ENCODE assay signal across 16 cellular contexts in genomic region chr3:89300976-89301375, GRCh38.
"Had no signal": no experiment of that assay in that cellular context is flagged by ENCODE, and none has a peak within 500 bp of the region (broad histone marks: within the 10 kb centered on the region; RNA-seq: fewer than 3 reads in every experiment).

No MANE protein-coding gene starts in this region.

- H3K36me3 ChIP-seq: gastroesophageal sphincter, left ventricle myocardium inferior, right atrium auricular region had no signal

- H3K27me3 ChIP-seq: gastroesophageal sphincter, right atrium auricular region, testis had no signal

- H3K27ac ChIP-seq: gastroesophageal sphincter, left ventricle myocardium inferior, right atrium auricular region, testis had no signal

- ATAC-seq: activated T-cell treated with anti-CD3 and anti-CD28 coated beads, Interleukin-2, amount 50 U/mL, for 72 hours; gastroesophageal sphincter; natural killer cell; stimulated activated naive CD8-positive, alpha-beta T cell treated with anti-CD3 and anti-CD28 coated beads, Interleukin-15, Interleukin-2, amounts not matched to agents 100 U/mL and 50 U/mL, for 24 hours had no signal

- H3K4me1 ChIP-seq: gastroesophageal sphincter, left ventricle myocardium inferior, right atrium auricular region, testis had no signal

- H3K9me3 ChIP-seq: gastroesophageal sphincter, left ventricle myocardium inferior, right atrium auricular region, testis had no signal

- DNase-seq: activated CD4-positive, alpha-beta memory T cell treated with anti-CD3 and anti-CD28 coated beads for 36 hours; activated gamma-delta T cell treated with Interleukin-2 at 50 U/mL for 16 hours; activated naive CD8-positive, alpha-beta T cell treated with anti-CD3 and anti-CD28 coated beads for 36 hours; activated T-cell treated with anti-CD3 and anti-CD28 coated beads, Interleukin-2, amount 50 U/mL, for 72 hours; anterior cingulate cortex; cortex of kidney; effector CD8-positive, alpha-beta T cell; left ventricle myocardium inferior; natural killer cell; stimulated activated CD4-positive, alpha-beta T cell treated with anti-CD3 and anti-CD28 coated beads, Interleukin-4, amount 100 ng/mL, for 1 hour; stimulated activated CD8-positive, alpha-beta memory T cell treated with anti-CD3 and anti-CD28 coated beads, Interleukin-4, amount 100 ng/mL, for 48 hours; stimulated activated naive CD8-positive, alpha-beta T cell treated with anti-CD3 and anti-CD28 coated beads, Interleukin-15, Interleukin-2, amounts not matched to agents 100 U/mL and 50 U/mL, for 24 hours; T-helper 9 cell; testis had no signal

- H3K4me3 ChIP-seq: gastroesophageal sphincter, left ventricle myocardium inferior, right atrium auricular region, testis had no signal
